Comparison of ENCODE assay signal across 8 cellular contexts in genomic region chr9:89375181-89375760, GRCh38. TPM values are rescaled to one million over a fixed set of nuclear protein-coding genes. Genes with fewer than 3 reads are reported as not detected.
DNase-seq lines count a peak whose midpoint lies in the region; ATAC-seq, FAIRE-seq and TF ChIP-seq lines count a peak whose summit lies in the region.

No MANE protein-coding gene starts in this region.

- H3K9me3 ChIP-seq in KOPT-K1 (ENCODE audit: insufficient read depth, low read length, poor library complexity, severe bottlenecking) (no peaks in the 10 kb centered on the region), spleen (no peaks in the 10 kb centered on the region)

- H3K4me3 ChIP-seq in bronchial epithelial cell (ENCODE audit: low read depth, low read length) (no peak overlapping the region), spleen (peak overlapping the region in 1 of 8 donors; percentile 7)

- H3K4me1 ChIP-seq in spleen: peaks cover 13 to 75% (median 32%) of the 10 kb centered on the region in 6 donors

- no peak for TF ChIP-seq POLR2A in spleen (IDR thresholded peaks at IDR 0.05)

- peak; percentile 58 for ATAC-seq in GM21381 (IDR thresholded peaks at IDR 0.05; ENCODE audit: unreplicated experiment)

- 24 to 45% (median 32%) methylated on average over 5 to 8 of the region's 8 CpGs for WGBS in spleen, 5 donors

- H3K27me3 ChIP-seq in bronchial epithelial cell (ENCODE audit: control insufficient read depth, insufficient read depth, low read length) (no peaks in the 10 kb centered on the region), spleen (replicated peaks in 1 of 7) (no peaks in the 10 kb centered on the region)

- H3K36me3 ChIP-seq in KOPT-K1 (ENCODE audit: insufficient read depth, low read length) (peaks cover 65% of the 10 kb centered on the region), bronchial epithelial cell (ENCODE audit: control insufficient read depth, insufficient read depth, low read length) (no peaks in the 10 kb centered on the region), spleen (peaks cover 0 to 44% (median 35%) of the 10 kb centered on the region in 6 donors)

- intact Hi-C loops in spleen (cut with DNase I; ENCODE audit: low total_unique reads): no loop called here

- FAIRE-seq in bronchial epithelial cell (lab: Jason Lieb, UNC): no peak

- TF ChIP-seq CTCF in GM10266 (IDR thresholded peaks at IDR 0.05; ENCODE audit: control insufficient read depth, insufficient read depth, low read depth, missing control alignments) (peak; percentile 14), bronchial epithelial cell (IDR thresholded peaks at IDR 0.05; ENCODE audit: insufficient read depth, low read length, severe bottlenecking) (peak; percentile 27), spleen (IDR thresholded peaks at IDR 0.05 in 8 of 11, conservative IDR thresholded peaks at IDR 0.05 in 3 of 11) (peak in 4 of 11 experiments; percentile 4 to 34 (median 20))

- DNase-seq in GM10266 (ENCODE audit: extremely low spot score) (peak; percentile 80), bronchial epithelial cell (ENCODE audit: low read depth) (peak; percentile 22), spleen (peak; percentile 86), NCI-H1105 (lab: John Stamatoyannopoulos, UW) (no peak), NCI-H345 (lab: John Stamatoyannopoulos, UW) (no peak)
- no peak for DNase-seq in NK-92 treated with Interleukin-12 subunit alpha and Interleukin-12 subunit beta, amount 100 ng/mL, for 24 hours (lab: John Stamatoyannopoulos, UW)

- H3K27ac ChIP-seq in KOPT-K1 (ENCODE audit: low read depth, low read length, poor library complexity, severe bottlenecking): peak overlapping the region; percentile 12
- peak overlapping the region; percentile 45 to 86 (median 68) for H3K27ac ChIP-seq in spleen

RNA-seq across cellular contexts. Expression of gene SECISBP2, which starts 57.0 kb away (rescaled TPM):
- 25.5 and 31.7 TPM in 2 replicates for total RNA-seq in bronchial epithelial cell
- total RNA-seq in spleen: 100 to 1,000 TPM in 1 of 7 donors, 10 to 100 TPM in 6; 55.7 to 117 (median 86.7) TPM
- 10 to 100 TPM; 20.7 to 40.2 (median 38.4) TPM for polyA plus RNA-seq in spleen

Comparison
In these comparisons a context has a peak if more than half of its experiments do, and no peak if none do; other contexts are left out.
1. DNase-seq: peak in GM10266 (single experiment), bronchial epithelial cell (single experiment) and spleen (single experiment); none in NK-92 treated with Interleukin-12 subunit alpha and Interleukin-12 subunit beta, amount 100 ng/mL, for 24 hours (single experiment), NCI-H1105 (single experiment) and NCI-H345 (single experiment).